8 cellular contexts compared by ENCODE assay signal in the genomic region with DNA sequence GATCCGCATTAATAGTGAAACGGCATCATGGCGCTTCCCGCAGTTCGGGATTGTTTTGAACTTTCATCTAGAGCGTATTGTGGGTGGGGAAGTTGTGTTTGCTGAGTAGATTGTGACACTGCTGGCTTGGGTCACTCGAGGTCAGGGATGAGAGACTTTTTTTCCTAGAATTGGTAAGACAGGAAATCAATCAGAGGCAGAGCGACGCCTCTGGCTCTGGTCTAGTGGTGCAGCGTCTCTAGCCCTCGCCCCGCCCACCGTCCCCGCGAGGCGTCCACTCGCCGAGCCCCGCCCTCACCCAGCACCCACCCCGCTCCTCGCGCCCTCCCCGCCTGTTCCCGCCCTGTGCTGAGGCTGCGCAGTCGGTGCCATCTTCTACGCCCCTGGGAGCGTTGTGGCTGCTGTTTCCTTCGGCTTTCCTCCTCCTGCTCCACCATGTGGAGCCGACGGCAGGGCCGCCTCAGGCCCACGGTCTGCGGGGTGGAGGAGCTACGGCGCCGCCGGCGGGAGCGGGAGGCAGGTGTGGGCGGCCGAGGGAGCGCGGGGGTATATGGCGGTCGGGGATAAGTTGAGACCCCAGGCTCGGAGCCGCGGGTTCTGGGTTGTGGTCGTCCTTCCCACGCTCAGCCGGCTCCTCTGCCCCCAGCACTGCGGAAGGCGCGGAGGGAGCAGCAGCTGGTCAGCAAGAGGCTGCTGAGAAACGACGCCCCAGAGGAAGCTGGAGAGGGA. TPM values are rescaled to one million over a fixed set of nuclear protein-coding genes. Genes with fewer than 3 reads are reported as not detected.
DNase-seq lines count a peak whose midpoint lies in the region; ATAC-seq lines count a peak whose summit lies in the region.

A gene (plus strand): TSS at position 359 of the 729 bp plus-strand sequence. CDS start 77 bp downstream, at position 436.

- DNase-seq in AML-193 (lab: John Stamatoyannopoulos, UW) (peak; percentile 96 to 97), NCI-H460 (ENCODE audit: extremely low read depth, low read depth) (peak; percentile 97), cerebellum (ENCODE audit: low spot score) (peak; percentile 100), kidney glomerular epithelial cell (lab: John Stamatoyannopoulos, UW) (peak; percentile 85)
- DNase-seq in activated CD4-positive, alpha-beta T cell treated with anti-CD3 and anti-CD28 coated beads for 1 hour: peak; percentile 93
- peak; percentile 93 to 97 for DNase-seq in stimulated activated CD4-positive, alpha-beta T cell treated with anti-CD3 and anti-CD28 coated beads, Interleukin-1b, Interleukin-23, amount 100 ng/mL, for 1 hour (ENCODE audit: low read depth in 2 of 2)

- ATAC-seq in GM19043 (IDR thresholded peaks at IDR 0.05; ENCODE audit: low read depth, unreplicated experiment): peak; percentile 93
- peak; percentile 82 for ATAC-seq in HG03378 (IDR thresholded peaks at IDR 0.05; ENCODE audit: unreplicated experiment)

RNA-seq across cellular contexts. Expression of the gene that starts here (rescaled TPM):
- total RNA-seq in NCI-H460 (2014; rRNA removed; shearing (Covaris generic)): 9.5 and 13.8 TPM in 2 replicates
- polyA plus RNA-seq in NCI-H460 (2014; cell fraction: nucleus; rRNA removed): 86.3 and 99.8 TPM in 2 replicates
- 12.3 TPM for total RNA-seq in cerebellum

Comparison
In these comparisons a context has a peak if more than half of its experiments do, and no peak if none do; other contexts are left out.
1. Peak in every context shown above with its lines: DNase-seq and ATAC-seq.